Comparison of ENCODE assay signal across 1 cellular context in genomic region chr5:138706655-138707480, GRCh38.
TF ChIP-seq lines count a peak whose summit lies in the region.

No MANE protein-coding gene starts in this region.

TF ChIP-seq in K562, 482 proteins besides CTCF, POLR2A, EP300 and RAD21 (continued from another document and continues in another):
- TF ChIP-seq HMBOX1 (IDR thresholded peaks at IDR 0.05) (peak; percentile 43), ZNF318 (IDR thresholded peaks at IDR 0.05; ENCODE audit: borderline replicate concordance in 1 of 2, low read depth in 1 of 2) (no peak), JUN (IDR thresholded peaks at IDR 0.05; ENCODE audit: borderline replicate concordance, low read depth, low read length) (no peak), JUN (CRISPR knock-in tag; IDR thresholded peaks at IDR 0.05; ENCODE audit: borderline replicate concordance) (no peak), HOMEZ (CRISPR knock-in tag; IDR thresholded peaks at IDR 0.05) (no peak), GATAD2B (IDR thresholded peaks at IDR 0.05; ENCODE audit: borderline replicate concordance) (no peak), MAFG (tag; conservative IDR thresholded peaks at IDR 0.05) (0 out of 2 replicates have a peak, but pooled peaks have one; percentile 18), CUX1 (CRISPR knock-in tag; IDR thresholded peaks at IDR 0.05) (no peak), ZNF511 (CRISPR knock-in tag; IDR thresholded peaks at IDR 0.05) (no peak), CC2D1A (IDR thresholded peaks at IDR 0.05) (no peak), ZNF347 (CRISPR knock-in tag; IDR thresholded peaks at IDR 0.05; ENCODE audit: low read depth) (no peak), HIVEP1 (CRISPR knock-in tag; IDR thresholded peaks at IDR 0.05) (no peak), JUNB (CRISPR knock-in tag; conservative IDR thresholded peaks at IDR 0.05) (no peak), RCOR1 (IDR thresholded peaks at IDR 0.05; ENCODE audit: borderline replicate concordance in 1 of 2, low read depth in 2 of 2, low read length in 2 of 2) (no peak), KAT7 (CRISPR knock-in tag; IDR thresholded peaks at IDR 0.05; ENCODE audit: borderline replicate concordance) (no peak), ARHGAP35 (IDR thresholded peaks at IDR 0.05; ENCODE audit: partially characterized antibody) (no peak), ZNF277 (CRISPR knock-in tag; IDR thresholded peaks at IDR 0.05; ENCODE audit: borderline replicate concordance) (no peak), ZBTB43 (CRISPR knock-in tag; IDR thresholded peaks at IDR 0.05) (no peak), ZNF699 (CRISPR knock-in tag; IDR thresholded peaks at IDR 0.05; ENCODE audit: insufficient replicate concordance) (no peak), CBX8 (IDR thresholded peaks at IDR 0.05; ENCODE audit: borderline replicate concordance, extremely low read depth, low read depth, low read length, poor library complexity, severe bottlenecking) (no peak), ZBTB2 (IDR thresholded peaks at IDR 0.05) (no peak), EP400 (IDR thresholded peaks at IDR 0.05) (no peak), ZNF316 (IDR thresholded peaks at IDR 0.05) (peak; percentile 6; the same call in 1 of the 2 replicates), SRSF1 (IDR thresholded peaks at IDR 0.05; ENCODE audit: low read depth, low read length) (no peak), ZBTB7A (IDR thresholded peaks at IDR 0.05; ENCODE audit: borderline replicate concordance, control insufficient read depth, low read depth, low read length) (no peak), E2F6 (IDR thresholded peaks at IDR 0.05; ENCODE audit: borderline replicate concordance in 1 of 2, extremely low read depth in 1 of 2, insufficient read depth in 1 of 2, insufficient read length in 1 of 2, low read depth in 1 of 2, low read length in 1 of 2, poor library complexity in 1 of 2, severe bottlenecking in 1 of 2) (no peak), NR1H2 (CRISPR knock-in tag; IDR thresholded peaks at IDR 0.05) (no peak), ZNF76 (CRISPR knock-in tag; IDR thresholded peaks at IDR 0.05; ENCODE audit: borderline replicate concordance) (no peak), FOXJ3 (CRISPR knock-in tag; IDR thresholded peaks at IDR 0.05) (no peak), ZFP36 (IDR thresholded peaks at IDR 0.05; ENCODE audit: low read depth, low read length, partially characterized antibody) (peak; percentile 92), ID3 (CRISPR knock-in tag; IDR thresholded peaks at IDR 0.05) (no peak), ID3 (tag; IDR thresholded peaks at IDR 0.05) (no peak), LEF1 (IDR thresholded peaks at IDR 0.05) (no peak), ZNF584 (CRISPR knock-in tag; IDR thresholded peaks at IDR 0.05; ENCODE audit: low read depth) (no peak)
